In genomic region chr6:163248051-163248450, GRCh38 we compare ENCODE assay signal across 17 cellular contexts.
"Had no signal": no experiment of that assay in that cellular context is flagged by ENCODE, and none has a peak within 500 bp of the region (broad histone marks: within the 10 kb centered on the region; RNA-seq: fewer than 3 reads in every experiment).

No MANE protein-coding gene starts in this region.

- DNase-seq: activated CD4-positive, alpha-beta memory T cell treated with anti-CD3 and anti-CD28 coated beads, Interleukin-2, amount 10 ng/mL, durations not matched to agents 7 days and 5 days; activated CD4-positive, alpha-beta T cell treated with anti-CD3 and anti-CD28 coated beads for 36 hours; activated gamma-delta T cell; activated T-cell treated with anti-CD3 and anti-CD28 coated beads, Interleukin-2, amount 50 U/mL, for 48 hours; aorta; gastrocnemius medialis; kidney glomerular epithelial cell; naive thymus-derived CD8-positive, alpha-beta T cell; psoas muscle; SK-N-SH; stimulated activated CD4-positive, alpha-beta T cell treated with anti-CD3 and anti-CD28 coated beads, Interleukin-15, amount 100 ng/mL, for 24 hours; stimulated activated CD4-positive, alpha-beta T cell treated with anti-CD3 and anti-CD28 coated beads, Interleukin-4, amount 100 ng/mL, for 24 hours; stimulated activated naive CD8-positive, alpha-beta T cell treated with anti-CD3 and anti-CD28 coated beads, Interleukin-15, amount 100 ng/mL, for 72 hours; T-helper 1 cell; tibial artery had no signal

- H3K9ac ChIP-seq: SK-N-SH had no signal

- H3K4me1 ChIP-seq: tibial artery had no signal

- H3K27ac ChIP-seq: gastrocnemius medialis, psoas muscle, tibial artery, VCaP had no signal

- H3K9me3 ChIP-seq: gastrocnemius medialis, psoas muscle, SK-N-SH, tibial artery had no signal

- H3K36me3 ChIP-seq: gastrocnemius medialis, tibial artery had no signal

- H3K4me3 ChIP-seq: gastrocnemius medialis, psoas muscle, tibial artery had no signal

- H3K27me3 ChIP-seq: gastrocnemius medialis, tibial artery had no signal

- FAIRE-seq: colon had no signal

- ATAC-seq: activated CD4-positive, alpha-beta T cell treated with anti-CD3 and anti-CD28 coated beads for 36 hours; gastrocnemius medialis; naive thymus-derived CD8-positive, alpha-beta T cell; psoas muscle; stimulated activated naive CD8-positive, alpha-beta T cell treated with anti-CD3 and anti-CD28 coated beads, Interleukin-15, amount 100 ng/mL, for 72 hours had no signal

- H3K4me2 ChIP-seq: SK-N-SH had no signal
